Comparison of ENCODE assay signal across 1 cellular context in the genomic region with DNA sequence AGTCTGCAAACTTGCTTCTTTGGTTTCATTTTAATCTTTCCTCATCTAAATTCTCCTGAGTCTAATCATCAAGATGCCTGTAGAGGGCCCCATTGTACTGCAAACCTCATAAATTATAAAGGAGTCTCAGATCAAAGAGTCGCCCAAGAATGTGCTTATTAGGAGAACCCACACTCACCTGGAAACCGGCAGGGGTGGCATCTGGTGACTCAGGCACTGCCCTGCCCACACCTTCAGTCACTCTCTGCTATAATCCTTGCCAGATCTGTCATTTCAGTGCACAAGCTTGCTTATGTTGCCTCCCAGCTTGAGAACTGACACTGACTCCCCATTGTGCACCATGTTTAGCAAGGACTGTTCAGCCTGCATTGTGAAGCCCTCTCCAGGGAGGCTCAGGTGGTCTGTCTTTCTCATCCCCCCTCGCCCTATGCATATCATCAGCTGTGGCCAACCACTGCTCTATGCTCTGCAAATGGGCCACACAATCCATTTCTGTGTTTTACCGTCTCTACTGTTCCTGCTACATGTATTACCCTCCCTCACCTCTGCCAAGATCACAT.
TF ChIP-seq lines count a peak whose summit lies in the region.

No MANE protein-coding gene starts in this region.

TF ChIP-seq in Ishikawa, 13 proteins besides CTCF, POLR2A, EP300 and RAD21 (continued from another document):
- TF ChIP-seq CEBPB (IDR thresholded peaks at IDR 0.05) (no peak), NFIC (IDR thresholded peaks at IDR 0.05) (peak; percentile 71), CREB1 (IDR thresholded peaks at IDR 0.05; ENCODE audit: low read depth) (no peak), MAX (IDR thresholded peaks at IDR 0.05) (no peak; the same call in 1 of the 2 replicates)
